In genomic region chr1:24414884-24415333, GRCh38 we compare ENCODE assay signal across 8 cellular contexts. TPM values are rescaled to one million over a fixed set of nuclear protein-coding genes. Genes with fewer than 3 reads are reported as not detected.
DNase-seq lines count a peak whose midpoint lies in the region; ATAC-seq and TF ChIP-seq lines count a peak whose summit lies in the region.

No MANE protein-coding gene starts in this region.

- peaks cover 45% of the 10 kb centered on the region; the same call in 1 of the 2 replicates for H3K79me2 ChIP-seq in SK-N-SH (ENCODE audit: insufficient read depth)

- H2AFZ ChIP-seq in SK-N-SH (ENCODE audit: low read depth), result no peak overlapping the region; the same call in 1 of the 2 replicates

- H3K36me3 Mint-ChIP-seq in activated CD4-positive, alpha-beta memory T cell treated with anti-CD3 and anti-CD28 coated beads for 36 hours, result peaks cover 13% of the 10 kb centered on the region
- peaks cover 0 to 7% (median 3%) of the 10 kb centered on the region in 3 donors for H3K36me3 Mint-ChIP-seq in immature natural killer cell

- H3K4me3 Mint-ChIP-seq in activated CD4-positive, alpha-beta memory T cell treated with anti-CD3 and anti-CD28 coated beads for 36 hours, result peak overlapping the region; percentile 98
- peak overlapping the region; percentile 95 to 100 (median 97) for H3K4me3 Mint-ChIP-seq in immature natural killer cell
- peak overlapping the region; percentile 95 to 98 for H3K4me3 Mint-ChIP-seq in stimulated activated naive CD8-positive, alpha-beta T cell treated with anti-CD3 and anti-CD28 coated beads, Interleukin-15, amount 100 ng/mL, for 72 hours

- no peak for TF ChIP-seq RAD21 in SK-N-SH (IDR thresholded peaks at IDR 0.05; ENCODE audit: low read length)

- peaks cover 17 to 39% of the 10 kb centered on the region in 2 experiments for H3K4me1 ChIP-seq in SK-N-SH (ENCODE audit: control insufficient read depth in 1 of 2, insufficient read depth in 2 of 2, low read depth in 1 of 2, low read length in 1 of 2)

- H3F3A ChIP-seq in SK-N-SH (replicated peaks; ENCODE audit: insufficient read depth), result peaks cover 21% of the 10 kb centered on the region

- 86% methylated on average over 17 of the region's 17 CpGs for WGBS in SK-N-SH (ENCODE audit: low lambda C conversion rate)

- H3K4me2 ChIP-seq in SK-N-SH, result peak overlapping the region; percentile 91; the same call in 1 of the 2 replicates

- H3K9ac ChIP-seq in SK-N-SH, result no peak overlapping the region

- TF ChIP-seq CTCF in SK-N-SH (IDR thresholded peaks at IDR 0.05), result no peak

- H3K9me2 ChIP-seq in SK-N-SH, result no peaks in the 10 kb centered on the region

- H3K4me3 ChIP-seq in SK-N-SH (ENCODE audit: low read depth in 2 of 2, low read length in 1 of 2), result no peak overlapping the region; a peak in 2 of 4 replicates

- H3K36me3 ChIP-seq in SK-N-SH (replicated peaks in 1 of 2; ENCODE audit: control insufficient read depth in 1 of 2, insufficient read depth in 2 of 2, low read length in 1 of 2), result no peaks in the 10 kb centered on the region

- no peak for ATAC-seq in SK-N-SH treated with all-trans-retinoic acid at 6 μM for 48 hours
- ATAC-seq in stimulated activated naive CD8-positive, alpha-beta T cell treated with anti-CD3 and anti-CD28 coated beads, Interleukin-15, amount 100 ng/mL, for 72 hours, result no peak

- CTCF ChIA-PET in SK-N-SH (lab: Yijun Ruan, JAX), result interaction anchor here (0.8 to 2.9 kb wide), 43 partner anchors 8 to 483 kb away, joined by 3 to 24 read pairs (median 5); no protein-coding TSS in a partner anchor
- CTCF ChIA-PET in activated CD4-positive, alpha-beta memory T cell treated with anti-CD3 and anti-CD28 coated beads for 36 hours (lab: Charles Lee), result interaction anchor here (0.7 to 8.8 kb wide), 49 partner anchors 10 to 330 kb away, joined by 3 to 107 read pairs (median 5); partner anchors contain the start of genes CLIC4, RCAN3 and SRRM1

- no peaks in the 10 kb centered on the region for H3K27me3 Mint-ChIP-seq in activated CD4-positive, alpha-beta memory T cell treated with anti-CD3 and anti-CD28 coated beads for 36 hours
- peaks cover 0 to 23% (median 8%) of the 10 kb centered on the region in 3 donors for H3K27me3 Mint-ChIP-seq in immature natural killer cell (ENCODE audit: low read depth in 3 of 3)
- H3K27me3 Mint-ChIP-seq in stimulated activated naive CD8-positive, alpha-beta T cell treated with anti-CD3 and anti-CD28 coated beads, Interleukin-15, amount 100 ng/mL, for 72 hours, result no peaks in the 10 kb centered on the region

- peaks cover 47% of the 10 kb centered on the region for H3K4me1 Mint-ChIP-seq in activated CD4-positive, alpha-beta memory T cell treated with anti-CD3 and anti-CD28 coated beads for 36 hours (ENCODE audit: low read depth)
- H3K4me1 Mint-ChIP-seq in immature natural killer cell, result peaks cover 43 to 44% of the 10 kb centered on the region in 2 donors
- H3K4me1 Mint-ChIP-seq in stimulated activated naive CD8-positive, alpha-beta T cell treated with anti-CD3 and anti-CD28 coated beads, Interleukin-15, amount 100 ng/mL, for 72 hours, result peaks cover 71% of the 10 kb centered on the region

- no peaks in the 10 kb centered on the region for H3K27me3 ChIP-seq in SK-N-SH (ENCODE audit: insufficient read depth)

- H3K9me3 ChIP-seq in SK-N-SH, result no peaks in the 10 kb centered on the region

- intact Hi-C loops in activated CD4-positive, alpha-beta memory T cell treated with anti-CD3 and anti-CD28 coated beads for 36 hours (cut with micrococcal nuclease), result loop anchor here (1.0 to 10.0 kb wide), 11 partner anchors 66 to 820 kb away; partner anchors contain the start of genes PNRC2, SRSF10 and SYF2

- H4K20me1 ChIP-seq in SK-N-SH (ENCODE audit: insufficient read depth), result no peaks in the 10 kb centered on the region

- TF ChIP-seq EP300 in SK-N-SH (IDR thresholded peaks at IDR 0.05; ENCODE audit: borderline replicate concordance in 1 of 2, low read depth in 1 of 2, low read length in 1 of 2), result no peak

- POLR2A ChIA-PET in SK-N-SH (lab: Yijun Ruan, JAX), result interaction anchor here (0.6 kb wide), 1 partner anchor 100 kb away, joined by 3 read pairs; no protein-coding TSS in a partner anchor
- POLR2A ChIA-PET in activated CD4-positive, alpha-beta memory T cell treated with anti-CD3 and anti-CD28 coated beads for 36 hours (lab: Charles Lee), result interaction anchor here (0.7 to 4.0 kb wide), 11 partner anchors 9 to 456 kb away, joined by 3 to 36 read pairs (median 3); partner anchors contain the start of genes PNRC2 and RCAN3

- H3K9me3 Mint-ChIP-seq in activated CD4-positive, alpha-beta memory T cell treated with anti-CD3 and anti-CD28 coated beads for 36 hours, result no peaks in the 10 kb centered on the region
- H3K9me3 Mint-ChIP-seq in immature natural killer cell, result no peaks in the 10 kb centered on the region
- H3K9me3 Mint-ChIP-seq in stimulated activated naive CD8-positive, alpha-beta T cell treated with anti-CD3 and anti-CD28 coated beads, Interleukin-15, amount 100 ng/mL, for 72 hours, result no peaks in the 10 kb centered on the region

- H3K27ac ChIP-seq in SK-N-SH (ENCODE audit: low read depth in 2 of 2, low read length in 1 of 2), result no peak overlapping the region; a peak in 1 of 4 replicates

- peak overlapping the region; percentile 73 for H3K27ac Mint-ChIP-seq in activated CD4-positive, alpha-beta memory T cell treated with anti-CD3 and anti-CD28 coated beads for 36 hours
- peak overlapping the region in 5 of 6 donors; percentile 12 to 86 (median 68) for H3K27ac Mint-ChIP-seq in immature natural killer cell
- peak overlapping the region in 1 of 2 donors; percentile 46 for H3K27ac Mint-ChIP-seq in stimulated activated naive CD8-positive, alpha-beta T cell treated with anti-CD3 and anti-CD28 coated beads, Interleukin-15, amount 100 ng/mL, for 72 hours

- DNase-seq in SK-N-SH, result no peak
- DNase-seq in activated CD4-positive, alpha-beta memory T cell treated with anti-CD3 and anti-CD28 coated beads for 36 hours, result no peak
- no peak for DNase-seq in immature natural killer cell
- DNase-seq in stimulated activated naive CD8-positive, alpha-beta T cell treated with anti-CD3 and anti-CD28 coated beads, Interleukin-15, amount 100 ng/mL, for 72 hours, result peak in 1 of 2 donors; percentile 16
- no peak for DNase-seq in effector CD8-positive, alpha-beta T cell (lab: John Stamatoyannopoulos, UW)
- no peak for DNase-seq in activated CD4-positive, CD25-positive, alpha-beta regulatory T cell (lab: John Stamatoyannopoulos, UW)
- DNase-seq in C1 segment of cervical spinal cord (lab: John Stamatoyannopoulos, UW), result no peak

TF ChIP-seq in SK-N-SH, 30 proteins besides CTCF, POLR2A, EP300 and RAD21 (continues in another document):
- TF ChIP-seq RFX5 (IDR thresholded peaks at IDR 0.05; ENCODE audit: low read length), result no peak
- no peak for TF ChIP-seq GABPA (IDR thresholded peaks at IDR 0.05; ENCODE audit: low read depth)
- TF ChIP-seq SMC3 (IDR thresholded peaks at IDR 0.05; ENCODE audit: low read depth, low read length), result no peak
- TF ChIP-seq PBX3 (IDR thresholded peaks at IDR 0.05), result no peak
- no peak for TF ChIP-seq FOSL2 (IDR thresholded peaks at IDR 0.05; ENCODE audit: borderline replicate concordance, low read depth)
- TF ChIP-seq RCOR1 (IDR thresholded peaks at IDR 0.05; ENCODE audit: low read length), result no peak
- TF ChIP-seq FOXM1 (IDR thresholded peaks at IDR 0.05; ENCODE audit: low read depth), result no peak
- TF ChIP-seq SIN3A (IDR thresholded peaks at IDR 0.05; ENCODE audit: borderline replicate concordance, low read depth, low read length), result no peak
- TF ChIP-seq RXRA (IDR thresholded peaks at IDR 0.05; ENCODE audit: borderline replicate concordance, low read depth), result no peak

TF ChIP-seq in SK-N-SH treated with all-trans-retinoic acid at 6 μM for 48 hours, 23 proteins besides CTCF, POLR2A, EP300 and RAD21 (continues in another document):
- TF ChIP-seq BACH2 (CRISPR knock-in tag; IDR thresholded peaks at IDR 0.05; ENCODE audit: borderline replicate concordance) (no peak), CSDC2 (CRISPR knock-in tag; IDR thresholded peaks at IDR 0.05) (no peak), POU6F1 (CRISPR knock-in tag; IDR thresholded peaks at IDR 0.05; ENCODE audit: borderline replicate concordance, low read depth) (no peak)
- TF ChIP-seq, protein P1, sequence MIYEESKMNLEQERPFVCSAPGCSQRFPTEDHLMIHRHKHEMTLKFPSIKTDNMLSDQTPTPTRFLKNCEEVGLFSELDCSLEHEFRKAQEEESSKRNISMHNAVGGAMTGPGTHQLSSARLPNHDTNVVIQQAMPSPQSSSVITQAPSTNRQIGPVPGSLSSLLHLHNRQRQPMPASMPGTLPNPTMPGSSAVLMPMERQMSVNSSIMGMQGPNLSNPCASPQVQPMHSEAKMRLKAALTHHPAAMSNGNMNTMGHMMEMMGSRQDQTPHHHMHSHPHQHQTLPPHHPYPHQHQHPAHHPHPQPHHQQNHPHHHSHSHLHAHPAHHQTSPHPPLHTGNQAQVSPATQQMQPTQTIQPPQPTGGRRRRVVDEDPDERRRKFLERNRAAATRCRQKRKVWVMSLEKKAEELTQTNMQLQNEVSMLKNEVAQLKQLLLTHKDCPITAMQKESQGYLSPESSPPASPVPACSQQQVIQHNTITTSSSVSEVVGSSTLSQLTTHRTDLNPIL (CRISPR knock-in tag; IDR thresholded peaks at IDR 0.05; ENCODE audit: low read depth), result no peak

RNA-seq across cellular contexts. Expression of gene NIPAL3, which starts 0.7 kb away (rescaled TPM):
- polyA plus RNA-seq in SK-N-SH (2012; rRNA removed), result 20.3 and 28.6 TPM in 2 replicates
- polyA plus RNA-seq in SK-N-SH (2012; cell fraction: cytosol; rRNA removed), result 17.2 and 24.0 TPM in 2 replicates
- 17.4 and 17.9 TPM in 2 replicates for polyA plus RNA-seq in SK-N-SH (2012; cell fraction: nucleus; rRNA removed)
- 10 to 100 TPM; 39.3 to 42.4 TPM for total RNA-seq in activated CD4-positive, alpha-beta memory T cell treated with anti-CD3 and anti-CD28 coated beads for 36 hours
- 10 to 100 TPM; 23.9 to 42.3 (median 38.5) TPM for polyA plus RNA-seq in immature natural killer cell

RNA-seq across cellular contexts. Expression of gene STPG1, which starts 1.3 kb away (rescaled TPM):
- polyA plus RNA-seq in SK-N-SH (2012; rRNA removed) (8.6 and 8.7 TPM in 2 replicates), immature natural killer cell (under 1 TPM in 2 of 3 donors, not detected in 1; 0.42 to 0.62 TPM)
- polyA plus RNA-seq in SK-N-SH (2012; cell fraction: cytosol; rRNA removed), result 6.7 and 8.0 TPM in 2 replicates
- polyA plus RNA-seq in SK-N-SH (2012; cell fraction: nucleus; rRNA removed), result 8.3 and 8.9 TPM in 2 replicates
- total RNA-seq in activated CD4-positive, alpha-beta memory T cell treated with anti-CD3 and anti-CD28 coated beads for 36 hours, result 1 to 10 TPM; 7.5 to 8.3 TPM
